Comparison of ENCODE assay signal across 13 cellular contexts in the genomic region with DNA sequence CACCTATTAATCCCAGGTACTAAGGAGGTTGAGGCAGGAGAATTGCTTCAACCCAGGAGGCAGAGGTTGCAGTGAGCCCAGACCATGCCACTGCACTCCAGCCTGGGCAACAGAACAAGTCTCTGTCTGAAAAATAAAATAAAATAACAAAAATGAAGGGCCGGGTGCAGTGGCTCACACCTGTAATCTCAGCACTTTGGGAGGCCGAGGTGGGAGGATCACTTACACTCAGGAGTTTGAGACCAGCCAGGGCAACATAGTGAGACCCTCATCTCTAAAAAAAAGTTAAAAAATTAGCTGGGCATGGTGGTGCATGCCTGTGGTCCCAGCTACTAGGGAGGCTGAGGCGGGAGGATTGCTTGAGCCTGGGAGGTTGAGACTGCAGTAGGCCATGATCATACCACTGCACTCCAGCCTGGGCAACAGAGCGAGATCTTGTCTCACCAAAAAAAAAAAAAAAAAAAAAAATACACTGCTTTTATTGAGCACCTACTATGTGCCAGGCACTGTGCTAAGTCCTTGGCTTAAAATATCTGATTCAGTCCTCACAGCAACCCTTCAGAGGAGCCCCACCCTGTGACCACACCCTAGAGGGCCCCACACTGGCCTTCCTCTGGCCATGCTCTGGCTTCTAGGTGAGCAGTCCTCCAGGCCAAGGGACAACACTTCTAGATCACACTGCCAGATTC. TPM values are rescaled to one million over a fixed set of nuclear protein-coding genes. Genes with fewer than 3 reads are reported as not detected.
DNase-seq lines count a peak whose midpoint lies in the region; TF ChIP-seq lines count a peak whose summit lies in the region.
"Not testable (repeated sequence)": the region's sequence is repeated elsewhere in the genome, so short reads cannot be mapped to it uniquely, and the experiment has no call there.
"Had no signal": no experiment of that assay in that cellular context is flagged by ENCODE, and none has a peak within 500 bp of the region (broad histone marks: within the 10 kb centered on the region; RNA-seq: fewer than 3 reads in every experiment).

No MANE protein-coding gene starts in this region.

- H4K91ac ChIP-seq in trophoblast cell (ENCODE audit: low read depth, low read length), result peak overlapping the region; percentile 10

- H3K27me3 Mint-ChIP-seq in endodermal cell (ENCODE audit: insufficient read depth), result not testable (repeated sequence)

- H3K4me3 Mint-ChIP-seq in endodermal cell, result not testable (repeated sequence)

- WGBS in endodermal cell (ENCODE audit: insufficient coverage in 1 of 2, insufficient read length in 1 of 2), 2 experiments, result 90 to 93% methylated on average over 3 to 4 of the region's 4 CpGs
- no CpG with 5 or more reads among the region's 4 CpGs for WGBS in mesendoderm (ENCODE audit: extremely low coverage, insufficient coverage, low lambda C conversion rate)
- WGBS in trophoblast cell (ENCODE audit: extremely low coverage, insufficient coverage, insufficient read length), result no CpG with 5 or more reads among the region's 4 CpGs
- 93 to 98% methylated on average over 4 of the region's 4 CpGs for WGBS in thyroid gland, 2 donors

- not testable (repeated sequence) for H4K12ac ChIP-seq in trophoblast cell (ENCODE audit: low read depth, low read length)

- H2BK120ac ChIP-seq in mesendoderm (ENCODE audit: low read depth, low read length), result peak overlapping the region; percentile 5
- H2BK120ac ChIP-seq in trophoblast cell (ENCODE audit: insufficient read depth, low read length, poor library complexity), result not testable (repeated sequence)

- H3K36me3 Mint-ChIP-seq in endodermal cell (ENCODE audit: low read depth), result peaks cover 12% of the 10 kb centered on the region

- peak overlapping the region; percentile 92 for H3K56ac ChIP-seq in mesendoderm (ENCODE audit: low read length)

- H2AFZ ChIP-seq in trophoblast cell (ENCODE audit: insufficient read depth, low read length, poor library complexity), result not testable (repeated sequence)

- H2BK12ac ChIP-seq in trophoblast cell (ENCODE audit: low read length), result peak overlapping the region; percentile 42

- H3K79me2 ChIP-seq in mesendoderm (ENCODE audit: control insufficient read depth, insufficient read depth, low read length); trophoblast cell (ENCODE audit: control insufficient read depth, insufficient read depth, low read length, poor library complexity): not testable (repeated sequence)

- intact Hi-C loops in ascending aorta (cut with DNase I), result loop anchor here (5.0 kb wide), 1 partner anchor 81 kb away; no protein-coding TSS in a partner anchor
- intact Hi-C loops in left ventricle myocardium inferior (cut with micrococcal nuclease); thyroid gland (cut with DNase I): not testable (repeated sequence)

- not testable (repeated sequence) for H3K79me1 ChIP-seq in mesendoderm (ENCODE audit: low read length)
- peaks cover 14% of the 10 kb centered on the region for H3K79me1 ChIP-seq in trophoblast cell (ENCODE audit: low read length)

- not testable (repeated sequence) for H3K9me3 Mint-ChIP-seq in endodermal cell

- H4K8ac ChIP-seq in mesendoderm (ENCODE audit: low read depth, low read length); trophoblast cell (ENCODE audit: low read depth, low read length): not testable (repeated sequence)

- peak overlapping the region; percentile 83 for H3K18ac ChIP-seq in mesendoderm (ENCODE audit: low read length)
- not testable (repeated sequence) for H3K18ac ChIP-seq in trophoblast cell (ENCODE audit: low read length)

- H2BK5ac ChIP-seq in mesendoderm (ENCODE audit: low read length), result peak overlapping the region; percentile 87
- H2BK5ac ChIP-seq in trophoblast cell (ENCODE audit: low read depth, low read length, poor library complexity), result not testable (repeated sequence)

- not testable (repeated sequence) for H3K4me2 ChIP-seq in mesendoderm (ENCODE audit: low read length); trophoblast cell (ENCODE audit: low read length)

- not testable (repeated sequence) for H3K4me3 ChIP-seq in HEK293 (ENCODE audit: low read depth, low read length); ascending aorta; endodermal cell (ENCODE audit: low read length); left ventricle myocardium inferior; mesendoderm (ENCODE audit: low read length); trophoblast cell (ENCODE audit: low read depth, low read length); thyroid gland (replicated peaks in 1 of 3)

- POLR2A ChIA-PET in HEK293 (lab: Yijun Ruan, JAX), result not testable (repeated sequence)

- not testable (repeated sequence) for H3K36me3 ChIP-seq in HEK293 (ENCODE audit: control insufficient read depth in 2 of 2, insufficient read depth in 1 of 2, low read length in 2 of 2); ascending aorta; left ventricle myocardium inferior; mesendoderm (ENCODE audit: control insufficient read depth, insufficient read depth, low read length); trophoblast cell (ENCODE audit: control insufficient read depth in 1 of 2, insufficient read depth in 2 of 2, low read length in 2 of 2); thyroid gland
- peaks cover 25% of the 10 kb centered on the region for H3K36me3 ChIP-seq in endodermal cell (ENCODE audit: control insufficient read depth, insufficient read depth, low read length)

- not testable (repeated sequence) for TF ChIP-seq POLR2A in thyroid gland (IDR thresholded peaks at IDR 0.05)

- H3K27me3 ChIP-seq in ascending aorta; endodermal cell (ENCODE audit: control insufficient read depth, insufficient read depth, low read length, poor library complexity, severe bottlenecking); left ventricle myocardium inferior (ENCODE audit: low read depth); mesendoderm (ENCODE audit: insufficient read depth, low read length, poor library complexity); trophoblast cell (ENCODE audit: insufficient read depth, low read length); thyroid gland: not testable (repeated sequence)

- TF ChIP-seq CTCF in HEK293 (tag by site-specific recombination; IDR thresholded peaks at IDR 0.05); ascending aorta (IDR thresholded peaks at IDR 0.05); endodermal cell (conservative IDR thresholded peaks at IDR 0.05); left ventricle myocardium inferior (IDR thresholded peaks at IDR 0.05; ENCODE audit: borderline replicate concordance); thyroid gland (IDR thresholded peaks at IDR 0.05): not testable (repeated sequence)

- peak overlapping the region; percentile 92 for H3K4ac ChIP-seq in mesendoderm (ENCODE audit: low read depth, low read length)
- H3K4ac ChIP-seq in trophoblast cell (ENCODE audit: low read depth, low read length), result not testable (repeated sequence)

- not testable (repeated sequence) for H3K4me1 ChIP-seq in HEK293 (ENCODE audit: control insufficient read depth, insufficient read depth, low read length)
- H3K4me1 ChIP-seq in ascending aorta (peaks cover 20 to 52% of the 10 kb centered on the region in 2 donors), endodermal cell (ENCODE audit: control insufficient read depth, insufficient read depth, low read length) (peaks cover 30% of the 10 kb centered on the region), left ventricle myocardium inferior (peaks cover 44% of the 10 kb centered on the region), mesendoderm (ENCODE audit: control insufficient read depth, low read depth, low read length) (peaks cover 22% of the 10 kb centered on the region), trophoblast cell (ENCODE audit: control insufficient read depth in 1 of 2, insufficient read depth in 2 of 2, low read length in 2 of 2) (peaks cover 30 to 39% of the 10 kb centered on the region in 2 experiments), thyroid gland (peaks cover 30 to 34% of the 10 kb centered on the region in 2 donors)

- not testable (repeated sequence) for DNase-seq in ascending aorta (ENCODE audit: low spot score in 2 of 2); endodermal cell; left ventricle myocardium inferior; mesendoderm; trophoblast cell; thyroid gland

- H3K4me1 Mint-ChIP-seq in endodermal cell, result peaks cover 73% of the 10 kb centered on the region

- H3K14ac ChIP-seq in trophoblast cell (ENCODE audit: low read length), result not testable (repeated sequence)

- peak overlapping the region; percentile 94 for H3K27ac Mint-ChIP-seq in endodermal cell

- not testable (repeated sequence) for H3K27ac ChIP-seq in HEK293 (ENCODE audit: extremely low read depth, low read depth, low read length); endodermal cell (ENCODE audit: low read depth, low read length); trophoblast cell (ENCODE audit: low read depth, low read length)
- peak overlapping the region; percentile 90 for H3K27ac ChIP-seq in ascending aorta
- peak overlapping the region; percentile 83 for H3K27ac ChIP-seq in left ventricle myocardium inferior (replicated peaks)
- peak overlapping the region; percentile 96 for H3K27ac ChIP-seq in mesendoderm (ENCODE audit: low read depth, low read length)
- H3K27ac ChIP-seq in thyroid gland, result peak overlapping the region; percentile 86 to 98 (median 87)

- H3K23ac ChIP-seq in mesendoderm (ENCODE audit: low read length); trophoblast cell (ENCODE audit: low read length): not testable (repeated sequence)

- H2BK15ac ChIP-seq in mesendoderm (replicated peaks; ENCODE audit: low read depth), result not testable (repeated sequence)

- not testable (repeated sequence) for H4K5ac ChIP-seq in mesendoderm (ENCODE audit: low read length)

- H3K9me3 ChIP-seq in HEK293 (ENCODE audit: control insufficient read depth, insufficient read depth, low read depth, low read length); ascending aorta; endodermal cell (ENCODE audit: control insufficient read depth, low read length); left ventricle myocardium inferior (replicated peaks); trophoblast cell (ENCODE audit: insufficient read depth, low read depth, low read length); thyroid gland: not testable (repeated sequence)

- peak overlapping the region; percentile 16 for H3K9ac ChIP-seq in endodermal cell (ENCODE audit: extremely low read depth, low read length, poor library complexity, severe bottlenecking)
- H3K9ac ChIP-seq in mesendoderm (ENCODE audit: low read length); trophoblast cell (ENCODE audit: low read length): not testable (repeated sequence)

- peak overlapping the region; percentile 99 for H2AK5ac ChIP-seq in mesendoderm (ENCODE audit: low read length)
- H2AK5ac ChIP-seq in trophoblast cell (ENCODE audit: low read length), result not testable (repeated sequence)

- CTCF ChIA-PET in HEK293 (lab: Yijun Ruan, JAX), result interaction anchor here (0.6 kb wide), 1 partner anchor 107 kb away, joined by 4 read pairs; no protein-coding TSS in a partner anchor

RNA-seq across cellular contexts. Expression of gene RAB17, which starts 5.4 kb away (rescaled TPM):
- total RNA-seq in ascending aorta (0.32 TPM), endodermal cell (100 to 1,000 TPM; 235 to 369 TPM), left ventricle myocardium inferior (4.5 TPM), thyroid gland (10 to 100 TPM; 37.6 to 88.1 (median 70.1) TPM)
- polyA plus RNA-seq in endodermal cell (2013, experiment 1 of 2), result 37.5 TPM
- 35.9 TPM for polyA plus RNA-seq in endodermal cell (2013, experiment 2 of 2)
- polyA plus RNA-seq in mesendoderm (2013, experiment 1 of 2), result 111 TPM
- polyA plus RNA-seq in mesendoderm (2013, experiment 2 of 2), result 108 TPM
- 15.7 and 16.1 TPM in 2 replicates for polyA plus RNA-seq in trophoblast cell (2013)
- polyA plus RNA-seq: IgD-negative memory B cell had no signal

RNA-seq across cellular contexts. Expression of gene PRLH, which starts 29.6 kb away (rescaled TPM):
- not detected for total RNA-seq in ascending aorta
- not detected for total RNA-seq in endodermal cell
- polyA plus RNA-seq in endodermal cell (2013, experiment 1 of 2), result not detected
- polyA plus RNA-seq in endodermal cell (2013, experiment 2 of 2), result not detected
- not detected for total RNA-seq in left ventricle myocardium inferior
- polyA plus RNA-seq in mesendoderm (2013, experiment 1 of 2), result not detected
- polyA plus RNA-seq in mesendoderm (2013, experiment 2 of 2), result not detected
- not detected in 2 replicates for polyA plus RNA-seq in trophoblast cell (2013)
- not detected for total RNA-seq in thyroid gland
- total RNA-seq: A673, PC-3, Right ventricle myocardium inferior, RPMI7951, SJCRH30 had no signal
- polyA plus RNA-seq: IgD-negative memory B cell had no signal

RNA-seq across cellular contexts. Expression of gene LRRFIP1, which starts 31.4 kb away (rescaled TPM):
- total RNA-seq in ascending aorta, result 133 TPM
- 100 to 1,000 TPM; 102 to 132 TPM for total RNA-seq in endodermal cell
- polyA plus RNA-seq in endodermal cell (2013, experiment 1 of 2), result 54.2 TPM
- 58.4 TPM for polyA plus RNA-seq in endodermal cell (2013, experiment 2 of 2)
- total RNA-seq in left ventricle myocardium inferior, result 97.1 TPM
- polyA plus RNA-seq in mesendoderm (2013, experiment 1 of 2), result 86.5 TPM
- polyA plus RNA-seq in mesendoderm (2013, experiment 2 of 2), result 91.0 TPM
- 51.0 and 58.1 TPM in 2 replicates for polyA plus RNA-seq in trophoblast cell (2013)
- total RNA-seq in thyroid gland, result 100 to 1,000 TPM in 2 of 4 donors, 10 to 100 TPM in 2; 76.1 to 113 (median 96.6) TPM
